ENCODE assay signal across 8 cellular contexts in genomic region chr12:80937391-80938238, GRCh38. TPM values are rescaled to one million over a fixed set of nuclear protein-coding genes. Genes with fewer than 3 reads are reported as not detected.
DNase-seq lines count a peak whose midpoint lies in the region; ATAC-seq lines count a peak whose summit lies in the region.

LIN7A (minus strand) TSS chr12:80937934; CDS start chr12:80937722, 212 bp downstream.

- peaks cover 3% of the 10 kb centered on the region for H3K4me1 Mint-ChIP-seq in activated naive CD8-positive, alpha-beta T cell treated with anti-CD3 and anti-CD28 coated beads, Interleukin-2, amount 10 ng/mL, durations not matched to agents 7 days and 5 days
- H3K4me1 Mint-ChIP-seq in activated naive CD8-positive, alpha-beta T cell treated with anti-CD3 and anti-CD28 coated beads for 36 hours: no peaks in the 10 kb centered on the region

- no peak for ATAC-seq in activated naive CD8-positive, alpha-beta T cell treated with anti-CD3 and anti-CD28 coated beads, Interleukin-2, amount 10 ng/mL, durations not matched to agents 7 days and 5 days (ENCODE audit: low read depth)
- peak; percentile 32 for ATAC-seq in HG03066 (IDR thresholded peaks at IDR 0.05; ENCODE audit: low read depth, unreplicated experiment)
- peak; percentile 11 for ATAC-seq in esophagus mucosa
- ATAC-seq in GM18867 (IDR thresholded peaks at IDR 0.05; ENCODE audit: unreplicated experiment): no peak

- H3K27ac ChIP-seq in mucosa of rectum (ENCODE audit: low read depth in 2 of 2, low read length in 2 of 2): peak within 1 kb of the TSS; percentile 15 to 32

- peaks cover 0 to 2% of the 10 kb centered on the region in 2 donors for H3K4me1 ChIP-seq in mucosa of rectum (ENCODE audit: control insufficient read depth in 2 of 2, insufficient read depth in 2 of 2, low read length in 2 of 2)

- H3K4me3 Mint-ChIP-seq in activated naive CD8-positive, alpha-beta T cell treated with anti-CD3 and anti-CD28 coated beads, Interleukin-2, amount 10 ng/mL, durations not matched to agents 7 days and 5 days: peak within 1 kb of the TSS; percentile 48
- no peak within 1 kb of the TSS for H3K4me3 Mint-ChIP-seq in activated naive CD8-positive, alpha-beta T cell treated with anti-CD3 and anti-CD28 coated beads for 36 hours

- H3K36me3 ChIP-seq in mucosa of rectum (ENCODE audit: control insufficient read depth in 2 of 2, insufficient read depth in 2 of 2, low read length in 2 of 2): no peaks in the 10 kb centered on the region

- no peaks in the 10 kb centered on the region for H3K9me3 ChIP-seq in mucosa of rectum (ENCODE audit: control insufficient read depth in 2 of 2, low read length in 2 of 2)

- H3K4me3 ChIP-seq in mucosa of rectum (ENCODE audit: low read length in 2 of 2): peak within 1 kb of the TSS; percentile 65 to 73

- peaks cover 34% of the 10 kb centered on the region for H3K27me3 Mint-ChIP-seq in activated naive CD8-positive, alpha-beta T cell treated with anti-CD3 and anti-CD28 coated beads, Interleukin-2, amount 10 ng/mL, durations not matched to agents 7 days and 5 days
- H3K27me3 Mint-ChIP-seq in activated naive CD8-positive, alpha-beta T cell treated with anti-CD3 and anti-CD28 coated beads for 36 hours: peaks cover 40% of the 10 kb centered on the region

- POLR2A ChIA-PET in activated naive CD8-positive, alpha-beta T cell treated with anti-CD3 and anti-CD28 coated beads, Interleukin-2, amount 10 ng/mL, durations not matched to agents 7 days and 5 days (lab: Charles Lee): no interaction called here

- peaks cover 2% of the 10 kb centered on the region for H3K9me3 Mint-ChIP-seq in activated naive CD8-positive, alpha-beta T cell treated with anti-CD3 and anti-CD28 coated beads, Interleukin-2, amount 10 ng/mL, durations not matched to agents 7 days and 5 days
- no peaks in the 10 kb centered on the region for H3K9me3 Mint-ChIP-seq in activated naive CD8-positive, alpha-beta T cell treated with anti-CD3 and anti-CD28 coated beads for 36 hours

- DNase-seq in activated naive CD8-positive, alpha-beta T cell treated with anti-CD3 and anti-CD28 coated beads, Interleukin-2, amount 10 ng/mL, durations not matched to agents 7 days and 5 days: no peak
- DNase-seq in activated naive CD8-positive, alpha-beta T cell treated with anti-CD3 and anti-CD28 coated beads for 36 hours: no peak
- peak; percentile 48 for DNase-seq in NCI-H82 treated with DMSO at 0.1 percent for 48 hours (lab: John Stamatoyannopoulos, UW; ENCODE audit: unreplicated experiment)
- no peak for DNase-seq in epidermal melanocyte (ENCODE audit: insufficient read length, low spot score)

- no peak within 1 kb of the TSS for H3K27ac Mint-ChIP-seq in activated naive CD8-positive, alpha-beta T cell treated with anti-CD3 and anti-CD28 coated beads, Interleukin-2, amount 10 ng/mL, durations not matched to agents 7 days and 5 days
- H3K27ac Mint-ChIP-seq in activated naive CD8-positive, alpha-beta T cell treated with anti-CD3 and anti-CD28 coated beads for 36 hours: no peak within 1 kb of the TSS

- peaks cover 6 to 15% of the 10 kb centered on the region in 2 donors for H3K27me3 ChIP-seq in mucosa of rectum (ENCODE audit: control insufficient read depth in 2 of 2, insufficient read depth in 2 of 2, low read length in 2 of 2)

- no peaks in the 10 kb centered on the region for H3K36me3 Mint-ChIP-seq in activated naive CD8-positive, alpha-beta T cell treated with anti-CD3 and anti-CD28 coated beads, Interleukin-2, amount 10 ng/mL, durations not matched to agents 7 days and 5 days
- H3K36me3 Mint-ChIP-seq in activated naive CD8-positive, alpha-beta T cell treated with anti-CD3 and anti-CD28 coated beads for 36 hours: no peaks in the 10 kb centered on the region

- H3K9ac ChIP-seq in mucosa of rectum (ENCODE audit: low read depth in 1 of 2, low read length in 2 of 2): peak within 1 kb of the TSS in 1 of 2 donors; percentile 53

RNA-seq across cellular contexts. Expression of gene LIN7A, which starts in this region (rescaled TPM):
- not detected for total RNA-seq in activated naive CD8-positive, alpha-beta T cell treated with anti-CD3 and anti-CD28 coated beads, Interleukin-2, amount 10 ng/mL, durations not matched to agents 7 days and 5 days
- not detected for total RNA-seq in activated naive CD8-positive, alpha-beta T cell treated with anti-CD3 and anti-CD28 coated beads for 36 hours
- 0.56 TPM for total RNA-seq in esophagus mucosa

Comparison
In these comparisons a context has a peak if more than half of its experiments do, and no peak if none do; other contexts are left out.
1. Peak in ATAC-seq in esophagus mucosa; RNA of the gene not detected or under 1 TPM.